ENCODE assay signal across 8 cellular contexts in the genomic region with DNA sequence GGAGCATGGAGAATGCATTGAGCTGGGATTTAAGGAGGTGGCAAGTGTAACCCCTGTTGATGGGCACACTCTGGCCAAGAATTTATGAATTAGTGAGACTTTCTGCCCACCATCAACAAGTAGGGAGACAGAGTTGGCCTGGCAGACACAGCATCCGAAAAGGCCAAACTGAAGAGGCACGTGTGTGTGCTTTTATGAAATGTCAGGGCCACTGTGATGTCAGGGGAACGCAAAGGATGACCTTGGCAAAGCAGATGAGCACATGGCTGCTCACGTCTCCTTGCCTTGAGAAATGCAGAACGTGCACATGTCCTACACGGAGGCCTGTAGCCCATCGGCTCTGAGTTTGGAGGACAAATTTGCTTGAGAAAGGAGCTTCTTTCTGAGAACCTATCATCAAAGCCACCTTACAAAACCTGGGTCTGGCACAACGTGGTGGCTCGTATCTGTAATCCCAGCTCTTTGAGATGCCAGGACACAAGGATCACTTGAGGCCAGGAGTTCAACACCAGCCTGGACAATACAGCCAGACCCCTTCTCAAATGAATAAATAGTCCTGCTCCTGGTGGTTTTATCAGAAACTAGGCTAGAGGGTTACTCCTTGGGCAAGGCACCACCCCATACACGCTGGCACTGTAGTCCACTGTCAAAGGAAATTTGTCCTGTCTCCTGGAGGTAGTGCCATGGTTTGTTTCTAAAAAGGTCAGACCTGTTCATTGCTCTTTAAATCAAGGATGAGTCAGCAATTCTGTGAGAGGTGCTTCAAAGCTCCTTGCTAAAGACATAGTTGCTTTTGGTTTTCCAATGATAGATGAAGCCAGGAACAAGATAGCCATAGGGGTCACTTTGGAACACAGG. TPM values are rescaled to one million over a fixed set of nuclear protein-coding genes. Genes with fewer than 3 reads are reported as not detected.
DNase-seq lines count a peak whose midpoint lies in the region; ATAC-seq and TF ChIP-seq lines count a peak whose summit lies in the region.

No MANE protein-coding gene starts in this region.

- peak overlapping the region; percentile 80 for H3K4me3 Mint-ChIP-seq in activated CD4-positive, alpha-beta T cell treated with anti-CD3 and anti-CD28 coated beads, Interleukin-2, amount 10 ng/mL, durations not matched to agents 7 days and 5 days

- H3K4me3 ChIP-seq in adipocyte (ENCODE audit: low read length) = peak overlapping the region; percentile 96

- peak overlapping the region; percentile 62 for H3K27ac ChIP-seq in temporal lobe (ENCODE audit: low read depth, low read length)

- no peak for TF ChIP-seq CTCF in omental fat pad (IDR thresholded peaks at IDR 0.05)

- H3K4me1 Mint-ChIP-seq in activated CD4-positive, alpha-beta T cell treated with anti-CD3 and anti-CD28 coated beads, Interleukin-2, amount 10 ng/mL, durations not matched to agents 7 days and 5 days = peaks cover 51% of the 10 kb centered on the region

- CTCF ChIA-PET in activated CD4-positive, alpha-beta T cell treated with anti-CD3 and anti-CD28 coated beads, Interleukin-2, amount 10 ng/mL, durations not matched to agents 7 days and 5 days (lab: Charles Lee) = interaction anchor here (0.6 to 6.4 kb wide), 19 partner anchors 9 to 127 kb away, joined by 4 to 60 read pairs (median 5); partner anchors contain the start of gene CAPN7

- ATAC-seq in omental fat pad (ENCODE audit: low FRiP score) = no peak

- POLR2A ChIA-PET in activated CD4-positive, alpha-beta T cell treated with anti-CD3 and anti-CD28 coated beads, Interleukin-2, amount 10 ng/mL, durations not matched to agents 7 days and 5 days (lab: Charles Lee) = no interaction called here

- H3K9ac ChIP-seq in adipocyte (ENCODE audit: low read length) = peak overlapping the region; percentile 94

- peaks cover 6% of the 10 kb centered on the region for H3K27me3 Mint-ChIP-seq in activated CD4-positive, alpha-beta T cell treated with anti-CD3 and anti-CD28 coated beads, Interleukin-2, amount 10 ng/mL, durations not matched to agents 7 days and 5 days

- H3K27me3 ChIP-seq in adipocyte (replicated peaks; ENCODE audit: control insufficient read depth, insufficient read depth, low read length) = no peaks in the 10 kb centered on the region

- peaks cover 39% of the 10 kb centered on the region for H3K4me1 ChIP-seq in adipocyte (ENCODE audit: control insufficient read depth, insufficient read depth, low read length)

- peaks cover 24% of the 10 kb centered on the region for H3K36me3 Mint-ChIP-seq in activated CD4-positive, alpha-beta T cell treated with anti-CD3 and anti-CD28 coated beads, Interleukin-2, amount 10 ng/mL, durations not matched to agents 7 days and 5 days (ENCODE audit: low read depth)

- H3K27ac Mint-ChIP-seq in activated CD4-positive, alpha-beta T cell treated with anti-CD3 and anti-CD28 coated beads, Interleukin-2, amount 10 ng/mL, durations not matched to agents 7 days and 5 days = peak overlapping the region; percentile 36

- no peaks in the 10 kb centered on the region for H3K9me3 ChIP-seq in adipocyte (ENCODE audit: control insufficient read depth, low read length)

- H3K9me3 Mint-ChIP-seq in activated CD4-positive, alpha-beta T cell treated with anti-CD3 and anti-CD28 coated beads, Interleukin-2, amount 10 ng/mL, durations not matched to agents 7 days and 5 days = no peaks in the 10 kb centered on the region

- no peaks in the 10 kb centered on the region for H3K36me3 ChIP-seq in adipocyte (ENCODE audit: control insufficient read depth, insufficient read depth, low read length, severe bottlenecking)

- DNase-seq in activated CD4-positive, alpha-beta T cell treated with anti-CD3 and anti-CD28 coated beads, Interleukin-2, amount 10 ng/mL, durations not matched to agents 7 days and 5 days = no peak
- no peak for DNase-seq in activated CD4-positive, alpha-beta T cell treated with anti-CD3 and anti-CD28 coated beads, Interleukin-2, amount 50 U/mL, for 4 hours
- DNase-seq in adipocyte (ENCODE audit: low read depth) (no peak), left kidney (ENCODE audit: low read depth, low spot score) (peak; percentile 46), NCI-H1092 treated with DMSO at 0.1 percent for 48 hours (lab: John Stamatoyannopoulos, UW) (no peak), HK-2 (ENCODE audit: unreplicated experiment) (no peak), omental fat pad (ENCODE audit: low spot score) (no peak)

RNA-seq across cellular contexts. Expression of gene SH3BP5, which starts 0.9 kb away (rescaled TPM):
- 10 to 100 TPM; 33.8 to 38.2 TPM for total RNA-seq in activated CD4-positive, alpha-beta T cell treated with anti-CD3 and anti-CD28 coated beads, Interleukin-2, amount 10 ng/mL, durations not matched to agents 7 days and 5 days
- total RNA-seq in temporal lobe = 68.8 TPM
- total RNA-seq in omental fat pad = 100 to 1,000 TPM in 1 of 4 donors, 10 to 100 TPM in 3; 71.1 to 114 (median 88.4) TPM
